In the genomic region with DNA sequence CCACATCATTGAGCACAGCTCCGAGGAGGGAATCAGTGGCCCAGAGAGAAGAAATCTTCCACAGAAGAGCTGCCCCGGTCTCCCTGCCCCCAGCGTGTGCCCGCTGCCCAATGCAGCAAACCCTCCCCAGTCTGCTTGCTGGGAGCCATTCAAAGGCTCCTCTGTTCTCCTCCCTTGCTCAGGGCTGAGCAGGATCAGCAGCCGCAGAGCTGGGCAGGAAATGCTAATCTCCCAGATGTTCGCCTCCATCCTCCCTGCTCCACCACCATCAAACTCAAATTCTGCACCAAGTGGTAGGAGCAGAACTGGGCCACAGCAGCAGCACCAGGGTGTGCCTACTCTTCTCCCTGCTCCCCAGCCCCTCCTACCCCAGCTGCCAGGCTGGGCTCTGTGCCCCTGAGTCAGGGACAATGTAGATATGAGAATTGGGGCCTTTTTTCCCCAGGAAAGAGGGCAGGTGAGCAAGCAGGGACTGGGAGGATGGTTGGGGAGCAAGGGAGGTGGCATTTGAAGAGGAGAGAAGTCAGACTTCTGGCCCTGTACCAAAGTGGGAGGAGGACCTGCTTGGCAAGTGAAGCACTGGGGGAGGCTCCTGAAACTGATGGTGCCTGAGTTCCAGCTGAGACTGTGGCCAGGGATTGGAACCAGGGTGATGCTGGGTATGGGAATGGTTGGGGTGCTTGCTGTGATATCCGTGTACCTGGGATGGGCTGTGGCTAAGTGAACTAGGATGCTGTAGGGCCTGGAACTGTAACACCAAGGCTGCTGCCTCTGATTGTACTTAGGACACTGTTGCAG, we compare ENCODE assay signal across 11 cellular contexts. TPM values are rescaled to one million over a fixed set of nuclear protein-coding genes. Genes with fewer than 3 reads are reported as not detected.
DNase-seq lines count a peak whose midpoint lies in the region; ATAC-seq and TF ChIP-seq lines count a peak whose summit lies in the region.
"Had no signal": no experiment of that assay in that cellular context is flagged by ENCODE, and none has a peak within 500 bp of the region (broad histone marks: within the 10 kb centered on the region; RNA-seq: fewer than 3 reads in every experiment).

No MANE protein-coding gene starts in this region.

- H3K36me3 Mint-ChIP-seq in endothelial cell (ENCODE audit: low read depth, unreplicated experiment) (peaks cover 10% of the 10 kb centered on the region), neural crest cell (ENCODE audit: low read depth) (no peaks in the 10 kb centered on the region)
- no peaks in the 10 kb centered on the region for H3K36me3 Mint-ChIP-seq in activated naive CD8-positive, alpha-beta T cell treated with anti-CD3 and anti-CD28 coated beads, Interleukin-2, amount 50 U/mL, for 24 hours (ENCODE audit: low read depth)
- H3K36me3 Mint-ChIP-seq: stimulated activated naive B cell treated with anti-CD40 and anti-IgM and Interleukin-4, amounts not matched to agents 10 μg/mL and 1 μg/mL and 100 μg/mL, for 72 hours had no signal

- H3K9me3 Mint-ChIP-seq in endothelial cell (ENCODE audit: unreplicated experiment) (no peaks in the 10 kb centered on the region), neural crest cell (no peaks in the 10 kb centered on the region)
- H3K9me3 Mint-ChIP-seq in activated naive CD8-positive, alpha-beta T cell treated with anti-CD3 and anti-CD28 coated beads, Interleukin-2, amount 50 U/mL, for 24 hours = no peaks in the 10 kb centered on the region
- H3K9me3 Mint-ChIP-seq: stimulated activated naive B cell treated with anti-CD40 and anti-IgM and Interleukin-4, amounts not matched to agents 10 μg/mL and 1 μg/mL and 100 μg/mL, for 72 hours had no signal

- peaks cover 68% of the 10 kb centered on the region for H3K4me1 Mint-ChIP-seq in endothelial cell (ENCODE audit: unreplicated experiment)
- peaks cover 70% of the 10 kb centered on the region for H3K4me1 Mint-ChIP-seq in neural crest cell
- H3K4me1 Mint-ChIP-seq in activated naive CD8-positive, alpha-beta T cell treated with anti-CD3 and anti-CD28 coated beads, Interleukin-2, amount 50 U/mL, for 24 hours = peaks cover 20% of the 10 kb centered on the region

- H3K4me3 Mint-ChIP-seq in endothelial cell (ENCODE audit: unreplicated experiment) (peak overlapping the region; percentile 89), neural crest cell (peak overlapping the region; percentile 91)
- H3K4me3 Mint-ChIP-seq in activated naive CD8-positive, alpha-beta T cell treated with anti-CD3 and anti-CD28 coated beads, Interleukin-2, amount 50 U/mL, for 24 hours = no peak overlapping the region

- DNase-seq in C1 segment of cervical spinal cord (lab: John Stamatoyannopoulos, UW) = peak in 11 of 14 donors; percentile 26 to 75 (median 60)
- peak; percentile 15 for DNase-seq in MV-4-11 (lab: John Stamatoyannopoulos, UW)
- DNase-seq in endothelial cell (ENCODE audit: low spot score) = no peak
- DNase-seq in neural crest cell (ENCODE audit: low read depth, low spot score) = no peak
- DNase-seq in stimulated activated naive CD4-positive, alpha-beta T cell treated with Interleukin-2 at 50 U/mL for 16 hours (lab: John Stamatoyannopoulos, UW) = no peak
- DNase-seq in activated naive CD8-positive, alpha-beta T cell treated with anti-CD3 and anti-CD28 coated beads, Interleukin-2, amount 50 U/mL, for 24 hours = no peak
- no peak for DNase-seq in DMS53 treated with DMSO at 0.1 percent for 48 hours (lab: John Stamatoyannopoulos, UW; ENCODE audit: unreplicated experiment)
- DNase-seq in DMS53 (lab: John Stamatoyannopoulos, UW) = no peak
- DNase-seq: NCI-H1092; stimulated activated CD4-positive, alpha-beta T cell treated with anti-CD3 and anti-CD28 coated beads, Interleukin-15, amount 100 ng/mL, for 24 hours; stimulated activated naive B cell treated with anti-CD40 and anti-IgM and Interleukin-4, amounts not matched to agents 10 μg/mL and 1 μg/mL and 100 μg/mL, for 72 hours had no signal

- H3K27me3 Mint-ChIP-seq in endothelial cell (ENCODE audit: unreplicated experiment) (peaks cover 19% of the 10 kb centered on the region), neural crest cell (ENCODE audit: low read depth) (peaks cover 46% of the 10 kb centered on the region)
- peaks cover 85% of the 10 kb centered on the region for H3K27me3 Mint-ChIP-seq in activated naive CD8-positive, alpha-beta T cell treated with anti-CD3 and anti-CD28 coated beads, Interleukin-2, amount 50 U/mL, for 24 hours

- ATAC-seq in activated naive CD8-positive, alpha-beta T cell treated with anti-CD3 and anti-CD28 coated beads, Interleukin-2, amount 50 U/mL, for 24 hours = no peak

- peak overlapping the region; percentile 76 for H3K27ac Mint-ChIP-seq in endothelial cell (ENCODE audit: unreplicated experiment)
- peak overlapping the region; percentile 76 for H3K27ac Mint-ChIP-seq in neural crest cell (ENCODE audit: unreplicated experiment)
- H3K27ac Mint-ChIP-seq in activated naive CD8-positive, alpha-beta T cell treated with anti-CD3 and anti-CD28 coated beads, Interleukin-2, amount 50 U/mL, for 24 hours = no peak overlapping the region

- TF ChIP-seq CTCF in endothelial cell (IDR thresholded peaks at IDR 0.05; ENCODE audit: unreplicated experiment) (no peak), neural crest cell (conservative IDR thresholded peaks at IDR 0.05) (no peak)

RNA-seq across cellular contexts. Expression of a gene that starts 1.9 kb away (rescaled TPM):
- 140 TPM for total RNA-seq in endothelial cell (ENCODE audit: unreplicated experiment)
- total RNA-seq in neural crest cell = 16.2 and 17.3 TPM in 2 replicates

RNA-seq across cellular contexts. Expression of a gene that starts 43.5 kb away (rescaled TPM):
- total RNA-seq in endothelial cell (ENCODE audit: unreplicated experiment) (115 TPM), neural crest cell (88.7 and 93.5 TPM in 2 replicates)

Comparison
In these comparisons a context has a peak if more than half of its experiments do, and no peak if none do; other contexts are left out.
1. DNase-seq: peak in C1 segment of cervical spinal cord (11 of 14) and MV-4-11 (single experiment); none in endothelial cell (single experiment), neural crest cell (single experiment), stimulated activated naive CD4-positive, alpha-beta T cell treated with Interleukin-2 at 50 U/mL for 16 hours (single experiment), activated naive CD8-positive, alpha-beta T cell treated with anti-CD3 and anti-CD28 coated beads, Interleukin-2, amount 50 U/mL, for 24 hours (single experiment), DMS53 treated with DMSO at 0.1 percent for 48 hours (single experiment) and DMS53 (single experiment).